Comparison of ENCODE assay signal across 13 cellular contexts in genomic region chr14:104099096-104100041, GRCh38. TPM values are rescaled to one million over a fixed set of nuclear protein-coding genes. Genes with fewer than 3 reads are reported as not detected.
"Had no signal": no experiment of that assay in that cellular context is flagged by ENCODE, and none has a peak within 500 bp of the region (broad histone marks: within the 10 kb centered on the region; RNA-seq: fewer than 3 reads in every experiment).

No MANE protein-coding gene starts in this region.

- H3K9me3 Mint-ChIP-seq: activated naive CD4-positive, alpha-beta T cell treated with anti-CD3 and anti-CD28 coated beads, Interleukin-2, amount 10 ng/mL, durations not matched to agents 7 days and 5 days; activated T-helper 2 cell treated with anti-CD3 and anti-CD28 coated beads, Interferon-gamma antibody, Interleukin-2, Interleukin-4, amounts not matched to agents 10 μg/mL and 5 μg/mL and 100 μg/mL, durations not matched to agents 14 hours and 24 hours and 36 hours; dendritic cell treated with granulocyte-macrophage colony-stimulating factor and Interleukin-4, amounts not matched to agents 40 ng/mL and 50 ng/mL, for 4 days; effector memory CD8-positive, alpha-beta T cell; mesothelial cell of epicardium had no signal

- H3K4me3 ChIP-seq: prostate gland, tibial nerve had no signal

- H3K4me3 Mint-ChIP-seq: activated naive CD4-positive, alpha-beta T cell treated with anti-CD3 and anti-CD28 coated beads, Interleukin-2, amount 10 ng/mL, durations not matched to agents 7 days and 5 days; dendritic cell treated with granulocyte-macrophage colony-stimulating factor and Interleukin-4, amounts not matched to agents 40 ng/mL and 50 ng/mL, for 4 days; effector memory CD8-positive, alpha-beta T cell; mesothelial cell of epicardium; naive B cell had no signal

- H3K36me3 ChIP-seq: prostate gland, tibial nerve had no signal

- FAIRE-seq: islet of Langerhans had no signal

- H3K27ac Mint-ChIP-seq: activated naive CD4-positive, alpha-beta T cell treated with anti-CD3 and anti-CD28 coated beads, Interleukin-2, amount 10 ng/mL, durations not matched to agents 7 days and 5 days; activated T-helper 2 cell treated with anti-CD3 and anti-CD28 coated beads, Interferon-gamma antibody, Interleukin-2, Interleukin-4, amounts not matched to agents 10 μg/mL and 5 μg/mL and 100 μg/mL, durations not matched to agents 14 hours and 24 hours and 36 hours; dendritic cell treated with granulocyte-macrophage colony-stimulating factor and Interleukin-4, amounts not matched to agents 40 ng/mL and 50 ng/mL, for 4 days; effector memory CD8-positive, alpha-beta T cell; mesothelial cell of epicardium; naive B cell had no signal

- ATAC-seq: effector memory CD8-positive, alpha-beta T cell had no signal

- H3K36me3 Mint-ChIP-seq: activated naive CD4-positive, alpha-beta T cell treated with anti-CD3 and anti-CD28 coated beads, Interleukin-2, amount 10 ng/mL, durations not matched to agents 7 days and 5 days; mesothelial cell of epicardium; naive B cell had no signal

- H3K9me3 ChIP-seq: prostate gland, tibial nerve had no signal

- DNase-seq: activated naive CD4-positive, alpha-beta T cell treated with anti-CD3 and anti-CD28 coated beads, Interleukin-2, amount 10 ng/mL, durations not matched to agents 7 days and 5 days; effector memory CD8-positive, alpha-beta T cell; erythroblast; naive B cell; SHP77 treated with DMSO at 0.1 percent for 48 hours had no signal

- H3K27ac ChIP-seq: prostate gland, tibial nerve had no signal

RNA-seq across cellular contexts. Expression of gene ASPG, which starts 13.9 kb away (rescaled TPM):
- total RNA-seq: activated T-helper 2 cell treated with anti-CD3 and anti-CD28 coated beads, Interferon-gamma antibody, Interleukin-2, Interleukin-4, amounts not matched to agents 10 μg/mL and 5 μg/mL and 100 μg/mL, durations not matched to agents 14 hours and 24 hours and 36 hours; fibroblast of villous mesenchyme; T-helper 2 cell treated with Interferon-gamma antibody and Interleukin-4, amounts not matched to agents 100 ng/mL and 5 ng/mL, for 36 hours had no signal
